Comparison of ENCODE assay signal across 14 cellular contexts in the genomic region with DNA sequence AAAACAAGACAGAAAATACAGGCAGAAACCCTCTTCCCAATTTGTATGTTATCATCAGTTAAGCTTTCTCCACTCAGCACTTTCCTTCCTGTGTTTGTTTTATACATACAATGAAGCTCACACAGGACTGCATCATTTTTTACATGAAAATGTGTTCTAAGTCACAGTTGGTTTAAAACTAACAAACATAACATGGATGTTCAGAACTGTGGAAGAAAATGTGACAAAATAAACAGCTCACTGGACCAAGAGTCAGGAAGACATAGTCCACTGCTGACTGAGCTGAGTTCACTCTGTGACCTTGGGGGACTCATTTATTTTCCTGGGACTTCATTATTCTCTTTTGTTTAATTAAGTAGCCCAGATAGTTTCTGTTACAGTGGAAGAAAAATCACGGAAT.
"Had no signal": no experiment of that assay in that cellular context is flagged by ENCODE, and none has a peak within 500 bp of the region (broad histone marks: within the 10 kb centered on the region; RNA-seq: fewer than 3 reads in every experiment).

No MANE protein-coding gene starts in this region.

- H3K27me3 ChIP-seq: gastroesophageal sphincter, left lung, suprapubic skin had no signal

- H3K9me3 ChIP-seq: gastroesophageal sphincter, left lung, suprapubic skin had no signal

- DNase-seq: activated CD4-positive, alpha-beta T cell treated with anti-CD3 and anti-CD28 coated beads for 36 hours; activated CD8-positive, alpha-beta T cell treated with anti-CD3 and anti-CD28 coated beads for 36 hours; activated gamma-delta T cell; activated T-cell treated with anti-CD3 and anti-CD28 coated beads, Interleukin-2, amount 50 U/mL, for 72 hours; amniotic stem cell; central memory CD4-positive, alpha-beta T cell; effector memory CD8-positive, alpha-beta T cell; islet precursor cell; left lung; right cardiac atrium; T-helper 2 cell had no signal

- H3K4me2 ChIP-seq: smooth muscle cell had no signal

- H3K4me3 ChIP-seq: gastroesophageal sphincter, left lung, smooth muscle cell, suprapubic skin had no signal

- H3K27ac ChIP-seq: suprapubic skin had no signal

- ATAC-seq: activated CD4-positive, alpha-beta T cell treated with anti-CD3 and anti-CD28 coated beads for 36 hours; activated CD8-positive, alpha-beta T cell treated with anti-CD3 and anti-CD28 coated beads for 36 hours; activated T-cell treated with anti-CD3 and anti-CD28 coated beads, Interleukin-2, amount 50 U/mL, for 72 hours; effector memory CD8-positive, alpha-beta T cell; gastroesophageal sphincter; left lung; right cardiac atrium had no signal
